Comparison of ENCODE assay signal across 18 cellular contexts in the genomic region with DNA sequence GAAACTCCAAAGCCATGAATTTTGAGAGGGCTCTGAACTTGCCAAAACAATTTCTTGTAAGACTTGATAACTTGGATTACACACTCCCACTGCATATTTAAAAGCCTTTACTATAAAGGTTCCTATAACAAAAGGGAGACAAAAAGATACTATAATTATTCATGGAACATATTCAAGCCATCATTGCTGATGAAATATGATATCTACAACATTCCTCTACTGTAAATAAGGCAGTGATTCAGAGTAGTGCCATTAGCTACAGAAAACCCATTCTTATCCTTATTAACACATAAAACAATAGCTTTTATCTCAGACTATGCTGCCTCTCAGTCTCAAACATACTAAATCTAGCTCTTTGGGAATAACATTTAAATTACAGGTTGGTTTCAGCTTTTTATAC.
DNase-seq lines count a peak whose midpoint lies in the region; TF ChIP-seq lines count a peak whose summit lies in the region.
"Had no signal": no experiment of that assay in that cellular context is flagged by ENCODE, and none has a peak within 500 bp of the region (broad histone marks: within the 10 kb centered on the region; RNA-seq: fewer than 3 reads in every experiment).

No MANE protein-coding gene starts in this region.

- TF ChIP-seq EP300 in transverse colon (IDR thresholded peaks at IDR 0.05; ENCODE audit: low read depth), result no peak

- no peak overlapping the region for H3K4me3 ChIP-seq in transverse colon
- H3K4me3 ChIP-seq: A549; BLaER1 treated with 17β-estradiol and CSF1 and Interleukin-3, amounts not matched to agents 10 nM and 100 nM; esophagus squamous epithelium; heart left ventricle had no signal

- no peak for TF ChIP-seq POLR2A in transverse colon (IDR thresholded peaks at IDR 0.05)

- DNase-seq in AG20443 (ENCODE audit: low spot score) (peak; percentile 10), M059J (ENCODE audit: low read depth) (peak; percentile 11), dedifferentiated amniotic fluid mesenchymal stem cell (ENCODE audit: extremely low spot score) (peak; percentile 21), myocyte (ENCODE audit: low read depth) (peak; percentile 13), caudate nucleus (lab: John Stamatoyannopoulos, UW) (no peak), mesenteric fat pad (ENCODE audit: low spot score) (no peak), transverse colon (no peak)
- DNase-seq in effector CD4-positive, alpha-beta T cell, result no peak
- DNase-seq: activated CD4-positive, alpha-beta T cell treated with anti-CD3 and anti-CD28 coated beads, Interleukin-2, amount 10 ng/mL, durations not matched to agents 7 days and 5 days; effector memory CD4-positive, alpha-beta T cell; esophagus squamous epithelium; heart left ventricle; MM.1S; NCI-H2227 treated with DMSO at 0.1 percent for 48 hours; SIG-M5; stimulated activated CD8-positive, alpha-beta memory T cell treated with anti-CD3 and anti-CD28 coated beads, Interleukin-4, amount 100 ng/mL, for 48 hours had no signal

- in situ Hi-C loops in transverse colon (cut with MboI; ENCODE audit: low pct_ligation_motif_present in 1 of 4, low pct_unique_long_range_greater_than_20kb in 1 of 4, low sequenced_read_pairs in 3 of 4), result loop anchor here in 1 of 4 donors (25.0 kb wide), 1 partner anchor 100 kb away; no protein-coding TSS in a partner anchor

- H3K4me1 ChIP-seq in transverse colon, result no peaks in the 10 kb centered on the region
- H3K4me1 ChIP-seq: A549; BLaER1 treated with 17β-estradiol and CSF1 and Interleukin-3, amounts not matched to agents 10 nM and 100 nM had no signal

- H3K9me3 ChIP-seq in transverse colon, result no peaks in the 10 kb centered on the region
- H3K9me3 ChIP-seq: A549; BLaER1 treated with 17β-estradiol and CSF1 and Interleukin-3, amounts not matched to agents 10 nM and 100 nM; esophagus squamous epithelium; heart left ventricle had no signal

- intact Hi-C loops in transverse colon (cut with DNase I; ENCODE audit: low total_unique reads), result no loop called here

- H3K27ac ChIP-seq in caudate nucleus (ENCODE audit: low read depth, low read length), result no peak overlapping the region
- H3K27ac ChIP-seq in transverse colon, result no peak overlapping the region
- H3K27ac ChIP-seq: A549; BLaER1 treated with 17β-estradiol and CSF1 and Interleukin-3, amounts not matched to agents 10 nM and 100 nM; heart left ventricle had no signal

- H3K36me3 ChIP-seq in transverse colon, result no peaks in the 10 kb centered on the region
- H3K36me3 ChIP-seq: BLaER1 treated with 17β-estradiol and CSF1 and Interleukin-3, amounts not matched to agents 10 nM and 100 nM; esophagus squamous epithelium; heart left ventricle had no signal

- H3K27me3 ChIP-seq in transverse colon, result no peaks in the 10 kb centered on the region
- H3K27me3 ChIP-seq: BLaER1 treated with 17β-estradiol and CSF1 and Interleukin-3, amounts not matched to agents 10 nM and 100 nM; esophagus squamous epithelium; heart left ventricle had no signal

- no peak for TF ChIP-seq CTCF in transverse colon (IDR thresholded peaks at IDR 0.05)

Comparison
In these comparisons a context has a peak if more than half of its experiments do, and no peak if none do; other contexts are left out.
1. DNase-seq: peak in AG20443 (single experiment), M059J (single experiment), dedifferentiated amniotic fluid mesenchymal stem cell (single experiment) and myocyte (single experiment); none in caudate nucleus (0 of 61), mesenteric fat pad (single experiment), effector CD4-positive, alpha-beta T cell (single experiment) and transverse colon (single experiment).